Comparison of ENCODE assay signal across 8 cellular contexts in genomic region chr13:40388617-40389016, GRCh38.
DNase-seq lines count a peak whose midpoint lies in the region; ATAC-seq, FAIRE-seq and TF ChIP-seq lines count a peak whose summit lies in the region.

No MANE protein-coding gene starts in this region.

- H3K4me1 ChIP-seq in SJSA1 (replicated peaks) (peaks cover 22% of the 10 kb centered on the region), trophoblast cell (ENCODE audit: control insufficient read depth in 1 of 2, insufficient read depth in 2 of 2, low read length in 2 of 2) (peaks cover 3 to 8% of the 10 kb centered on the region in 2 experiments), kidney (ENCODE audit: control insufficient read depth in 1 of 2, insufficient read depth in 1 of 2, low read depth in 1 of 2, low read length in 2 of 2) (peaks cover 0 to 4% of the 10 kb centered on the region in 2 donors)

- H2AK5ac ChIP-seq in trophoblast cell (ENCODE audit: low read length), result no peak overlapping the region

- H3K79me2 ChIP-seq in trophoblast cell (ENCODE audit: control insufficient read depth, insufficient read depth, low read length, poor library complexity), result no peaks in the 10 kb centered on the region

- no peaks in the 10 kb centered on the region for H3K27me3 ChIP-seq in SJSA1 (replicated peaks)
- H3K27me3 ChIP-seq in trophoblast cell (ENCODE audit: insufficient read depth, low read length), result no peaks in the 10 kb centered on the region

- H3K18ac ChIP-seq in trophoblast cell (ENCODE audit: low read length), result peak overlapping the region; percentile 34

- no peak overlapping the region for H2BK12ac ChIP-seq in trophoblast cell (ENCODE audit: low read length)

- peaks cover 25% of the 10 kb centered on the region for H3K36me3 Mint-ChIP-seq in activated naive CD4-positive, alpha-beta T cell treated with anti-CD3 and anti-CD28 coated beads, Interleukin-2, amount 10 ng/mL, durations not matched to agents 7 days and 5 days
- no peaks in the 10 kb centered on the region for H3K36me3 Mint-ChIP-seq in chondrocyte (ENCODE audit: low read depth)

- peaks cover 4% of the 10 kb centered on the region for H3K79me1 ChIP-seq in trophoblast cell (ENCODE audit: low read length)

- H4K12ac ChIP-seq in trophoblast cell (ENCODE audit: low read depth, low read length), result no peak overlapping the region

- H3K9me3 Mint-ChIP-seq in activated naive CD4-positive, alpha-beta T cell treated with anti-CD3 and anti-CD28 coated beads, Interleukin-2, amount 10 ng/mL, durations not matched to agents 7 days and 5 days, result peaks cover 11% of the 10 kb centered on the region
- no peaks in the 10 kb centered on the region for H3K9me3 Mint-ChIP-seq in chondrocyte (ENCODE audit: low read depth)

- no peaks in the 10 kb centered on the region for H3K27me3 Mint-ChIP-seq in activated naive CD4-positive, alpha-beta T cell treated with anti-CD3 and anti-CD28 coated beads, Interleukin-2, amount 10 ng/mL, durations not matched to agents 7 days and 5 days
- H3K27me3 Mint-ChIP-seq in chondrocyte (ENCODE audit: low read depth), result no peaks in the 10 kb centered on the region

- no peak overlapping the region for H3K4ac ChIP-seq in trophoblast cell (ENCODE audit: low read depth, low read length)

- H3K23ac ChIP-seq in trophoblast cell (ENCODE audit: low read length), result no peak overlapping the region

- ATAC-seq in GM18861 (IDR thresholded peaks at IDR 0.05; ENCODE audit: unreplicated experiment) (peak; percentile 98), HG02884 (IDR thresholded peaks at IDR 0.05; ENCODE audit: unreplicated experiment) (peak; percentile 99)

- H3K36me3 ChIP-seq in SJSA1 (no peaks in the 10 kb centered on the region), trophoblast cell (ENCODE audit: control insufficient read depth in 1 of 2, insufficient read depth in 2 of 2, low read length in 2 of 2) (no peaks in the 10 kb centered on the region), kidney (ENCODE audit: control insufficient read depth in 1 of 2, insufficient read depth in 2 of 2, low read length in 2 of 2) (no peaks in the 10 kb centered on the region)

- no peak overlapping the region for H2BK120ac ChIP-seq in trophoblast cell (ENCODE audit: insufficient read depth, low read length, poor library complexity)

- peak overlapping the region; percentile 69 for H3K4me3 Mint-ChIP-seq in activated naive CD4-positive, alpha-beta T cell treated with anti-CD3 and anti-CD28 coated beads, Interleukin-2, amount 10 ng/mL, durations not matched to agents 7 days and 5 days
- H3K4me3 Mint-ChIP-seq in chondrocyte (ENCODE audit: unreplicated experiment), result no peak overlapping the region

- CTCF ChIA-PET in activated naive CD4-positive, alpha-beta T cell treated with anti-CD3 and anti-CD28 coated beads, Interleukin-2, amount 10 ng/mL, durations not matched to agents 7 days and 5 days (lab: Charles Lee), result no interaction called here

- no peak overlapping the region for H3K4me2 ChIP-seq in trophoblast cell (ENCODE audit: low read length)

- no CpG with 5 or more reads among the region's 11 CpGs for whole genome bisulfite sequencing in trophoblast cell (ENCODE audit: extremely low coverage, insufficient coverage, insufficient read length)

- peak overlapping the region; percentile 62 for H3K27ac ChIP-seq in SJSA1
- no peak overlapping the region for H3K27ac ChIP-seq in trophoblast cell (ENCODE audit: low read depth, low read length)
- no peak overlapping the region for H3K27ac ChIP-seq in kidney (ENCODE audit: low read depth in 2 of 2, low read length in 2 of 2)

- no peak overlapping the region for H2BK5ac ChIP-seq in trophoblast cell (ENCODE audit: low read depth, low read length, poor library complexity)

- H2AFZ ChIP-seq in trophoblast cell (ENCODE audit: insufficient read depth, low read length, poor library complexity), result no peak overlapping the region

- peak overlapping the region; percentile 11 for H3K14ac ChIP-seq in trophoblast cell (ENCODE audit: low read length)

- H3K9me3 ChIP-seq in SJSA1 (replicated peaks) (no peaks in the 10 kb centered on the region), trophoblast cell (ENCODE audit: insufficient read depth, low read depth, low read length) (no peaks in the 10 kb centered on the region), kidney (ENCODE audit: control insufficient read depth in 1 of 2, low read length in 2 of 2) (no peaks in the 10 kb centered on the region)

- no peak overlapping the region for H4K8ac ChIP-seq in trophoblast cell (ENCODE audit: low read depth, low read length)

- no peak overlapping the region for H3K4me3 ChIP-seq in SJSA1
- H3K4me3 ChIP-seq in trophoblast cell (ENCODE audit: low read depth, low read length), result no peak overlapping the region
- H3K4me3 ChIP-seq in kidney (ENCODE audit: low read length in 2 of 2), result no peak overlapping the region

- intact Hi-C loops in kidney (cut with DNase I), result no loop called here

- H3K9ac ChIP-seq in trophoblast cell (ENCODE audit: low read length), result no peak overlapping the region
- H3K9ac ChIP-seq in kidney (ENCODE audit: low read length in 2 of 2), result no peak overlapping the region

- peak overlapping the region; percentile 96 for H3K27ac Mint-ChIP-seq in activated naive CD4-positive, alpha-beta T cell treated with anti-CD3 and anti-CD28 coated beads, Interleukin-2, amount 10 ng/mL, durations not matched to agents 7 days and 5 days
- no peak overlapping the region for H3K27ac Mint-ChIP-seq in chondrocyte (ENCODE audit: unreplicated experiment)

- TF ChIP-seq CTCF in chondrocyte (IDR thresholded peaks at IDR 0.05) (no peak), kidney (IDR thresholded peaks at IDR 0.05; ENCODE audit: borderline replicate concordance, extremely low read depth, insufficient read depth) (no peak)

- peak; percentile 70 to 79 for DNase-seq in SJSA1 (ENCODE audit: low read depth in 1 of 2, low spot score in 2 of 2)
- DNase-seq in activated naive CD4-positive, alpha-beta T cell treated with anti-CD3 and anti-CD28 coated beads, Interleukin-2, amount 10 ng/mL, durations not matched to agents 7 days and 5 days, result peak; percentile 92
- DNase-seq in trophoblast cell, result no peak
- DNase-seq in middle frontal gyrus (ENCODE audit: extremely low spot score, low spot score), result no peak
- DNase-seq in chondrocyte (ENCODE audit: low spot score), result no peak
- DNase-seq in kidney, result no peak

- no peak for FAIRE-seq in kidney (lab: Jason Lieb, UNC)

- H3K4me1 Mint-ChIP-seq in activated naive CD4-positive, alpha-beta T cell treated with anti-CD3 and anti-CD28 coated beads, Interleukin-2, amount 10 ng/mL, durations not matched to agents 7 days and 5 days, result peaks cover 56% of the 10 kb centered on the region
- peaks cover 9% of the 10 kb centered on the region for H3K4me1 Mint-ChIP-seq in chondrocyte (ENCODE audit: low read depth)

- H4K91ac ChIP-seq in trophoblast cell (ENCODE audit: low read depth, low read length), result no peak overlapping the region

Comparison
In these comparisons a context has a peak if more than half of its experiments do, and no peak if none do; other contexts are left out.
1. DNase-seq: peak in SJSA1 (2 of 2) and activated naive CD4-positive, alpha-beta T cell treated with anti-CD3 and anti-CD28 coated beads, Interleukin-2, amount 10 ng/mL, durations not matched to agents 7 days and 5 days (single experiment); none in trophoblast cell (0 of 2), middle frontal gyrus (single experiment), chondrocyte (single experiment) and kidney (single experiment).